Comparison of ENCODE assay signal across 1 cellular context in genomic region chr6:119179842-119180241, GRCh38.
TF ChIP-seq lines count a peak whose summit lies in the region.

No MANE protein-coding gene starts in this region.

TF ChIP-seq in HCT116, 20 proteins besides CTCF, POLR2A, EP300 and RAD21 (continued from another document):
- TF ChIP-seq REST (IDR thresholded peaks at IDR 0.05; ENCODE audit: low read depth) (no peak), ZNF274 (IDR thresholded peaks at IDR 0.05; ENCODE audit: low read depth, low read length) (no peak), SP1 (IDR thresholded peaks at IDR 0.05; ENCODE audit: low read depth) (no peak), TCF7L2 (IDR thresholded peaks at IDR 0.05; ENCODE audit: borderline replicate concordance, extremely low read depth, insufficient read depth, insufficient read length) (no peak), SRF (IDR thresholded peaks at IDR 0.05; ENCODE audit: low read depth) (no peak), MAX (IDR thresholded peaks at IDR 0.05) (no peak), ATF3 (IDR thresholded peaks at IDR 0.05) (no peak), EZH2 (IDR thresholded peaks at IDR 0.05) (no peak), ZBTB33 (IDR thresholded peaks at IDR 0.05; ENCODE audit: extremely low read depth, insufficient replicate concordance, low read length) (no peak)
